Comparison of ENCODE assay signal across 1 cellular context in genomic region chr16:8716052-8716451, GRCh38.
A peak's percentile ranks its signal among the peaks of the same experiment; 100 is the strongest.
TF ChIP-seq lines count a peak whose summit lies in the region.

No MANE protein-coding gene starts in this region.

TF ChIP-seq in HepG2, 621 proteins besides CTCF, POLR2A, EP300 and RAD21:
- TF ChIP-seq KIAA2018 (CRISPR knock-in tag; IDR thresholded peaks at IDR 0.05; ENCODE audit: borderline replicate concordance) (no peak), ZNF629 (CRISPR knock-in tag; conservative IDR thresholded peaks at IDR 0.05) (0 out of 2 replicates have a peak, but pooled peaks have one; percentile 27), HNRNPLL (IDR thresholded peaks at IDR 0.05; ENCODE audit: low read depth, low read length, poor library complexity, severe bottlenecking) (no peak), ZNF768 (CRISPR knock-in tag; IDR thresholded peaks at IDR 0.05) (peak; percentile 77; the same call in 1 of the 2 replicates)
